In the genomic region with DNA sequence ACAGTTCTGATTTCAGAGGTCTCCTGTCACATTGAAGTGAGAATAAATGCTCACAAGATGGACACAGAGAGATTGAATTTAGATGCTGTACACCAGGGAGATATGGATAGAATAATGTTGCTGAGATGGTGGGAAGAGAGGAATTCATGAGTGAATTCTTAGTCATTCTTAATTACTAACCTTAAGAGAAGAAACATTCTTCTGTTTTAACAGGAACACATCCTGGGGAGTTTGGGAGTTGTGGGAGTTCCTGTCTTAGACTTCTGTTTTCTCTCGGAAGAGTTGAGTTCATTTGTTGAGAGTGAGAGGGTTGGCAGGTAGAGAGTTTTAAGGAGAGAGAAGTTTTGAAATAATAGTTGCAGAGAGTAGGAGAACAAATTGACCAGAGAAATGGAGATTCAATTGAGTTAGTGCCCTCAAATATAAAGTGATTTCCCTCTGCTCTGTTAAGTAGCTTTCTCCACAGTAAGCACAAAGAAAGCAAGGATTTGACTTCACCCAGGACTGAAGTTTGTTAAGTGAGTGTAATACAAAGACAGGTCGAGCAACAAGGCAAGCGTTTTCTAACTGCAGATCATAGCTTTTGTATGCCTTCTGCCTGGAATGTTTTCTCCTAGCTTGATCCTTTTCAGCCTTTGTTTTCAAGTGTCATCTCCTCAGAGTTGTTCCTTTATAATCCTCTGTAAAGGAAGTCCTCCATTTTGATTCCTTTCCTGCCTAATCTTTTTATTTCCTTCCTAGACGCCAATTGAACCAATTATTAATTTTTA, we compare ENCODE assay signal across 15 cellular contexts.
A peak's percentile ranks its signal among the peaks of the same experiment; 100 is the strongest.
DNase-seq lines count a peak whose midpoint lies in the region; ATAC-seq and TF ChIP-seq lines count a peak whose summit lies in the region.
"Had no signal": no experiment of that assay in that cellular context is flagged by ENCODE, and none has a peak within 500 bp of the region (broad histone marks: within the 10 kb centered on the region; RNA-seq: fewer than 3 reads in every experiment).

No MANE protein-coding gene starts in this region.

- H2BK5ac ChIP-seq in H9 (ENCODE audit: insufficient read length, low read length) (no peak overlapping the region), trophoblast cell (ENCODE audit: low read depth, low read length, poor library complexity) (no peak overlapping the region)

- H3K18ac ChIP-seq in H9 (ENCODE audit: insufficient read length, low read depth, low read length), result no peak overlapping the region
- no peak overlapping the region for H3K18ac ChIP-seq in trophoblast cell (ENCODE audit: low read length)

- H3K27me3 Mint-ChIP-seq in H9 (ENCODE audit: low read depth), result no peaks in the 10 kb centered on the region
- H3K27me3 Mint-ChIP-seq: activated B cell treated with CpG ODN at 0.5 μM for 24 hours had no signal

- peaks cover 0 to 5% (median 4%) of the 10 kb centered on the region in 3 experiments; a peak in 3 of 7 replicates for H3K36me3 Mint-ChIP-seq in H9 (ENCODE audit: insufficient read depth in 1 of 3, low read depth in 3 of 3)

- H2AK5ac ChIP-seq in H9 (ENCODE audit: insufficient read length, low read length) (no peak overlapping the region), trophoblast cell (ENCODE audit: low read length) (no peak overlapping the region)

- ATAC-seq in GM19452 (IDR thresholded peaks at IDR 0.05; ENCODE audit: unreplicated experiment), result no peak
- ATAC-seq: sciatic nerve had no signal

- H3K4ac ChIP-seq in H9 (ENCODE audit: low read depth, low read length) (no peak overlapping the region), trophoblast cell (ENCODE audit: low read depth, low read length) (no peak overlapping the region)

- no peak overlapping the region for H3K4me3 ChIP-seq in SJSA1
- H3K4me3 ChIP-seq in fibroblast of the aortic adventitia (ENCODE audit: low read depth, low read length), result no peak overlapping the region
- H3K4me3 ChIP-seq in trophoblast cell (ENCODE audit: low read depth, low read length), result no peak overlapping the region
- no peak overlapping the region for H3K4me3 ChIP-seq in MG63
- H3K4me3 ChIP-seq: SK-N-MC, testis had no signal

- no peaks in the 10 kb centered on the region for H3K23me2 ChIP-seq in H9 (ENCODE audit: insufficient read length, low read depth, low read length, poor library complexity, severe bottlenecking)

- peaks cover 18 to 20% of the 10 kb centered on the region in 2 experiments for H3K4me1 Mint-ChIP-seq in H9
- H3K4me1 Mint-ChIP-seq: activated B cell treated with CpG ODN at 0.5 μM for 24 hours had no signal

- H4K91ac ChIP-seq in H9 (ENCODE audit: insufficient read length, low read depth, low read length), result no peak overlapping the region
- no peak overlapping the region for H4K91ac ChIP-seq in trophoblast cell (ENCODE audit: low read depth, low read length)

- DNase-seq in H9, result no peak
- peak in 1 of 2 experiments; percentile 64 for DNase-seq in SJSA1 (ENCODE audit: low read depth in 1 of 2, low spot score in 2 of 2)
- DNase-seq in fibroblast of the aortic adventitia (ENCODE audit: low read depth), result peak; percentile 10
- DNase-seq in trophoblast cell, result no peak
- DNase-seq in HUDEP-2 (lab: John Stamatoyannopoulos, UW; ENCODE audit: unreplicated experiment in 76 of 76), result no peak
- no peak for DNase-seq in MG63
- DNase-seq: activated B cell treated with CpG ODN at 0.5 μM for 24 hours; activated CD8-positive, alpha-beta memory T cell treated with anti-CD3 and anti-CD28 coated beads, Interleukin-2, amount 50 U/mL, for 48 hours; amygdala; NCI-H1417 treated with DMSO at 0.1 percent for 48 hours; NCI-H69; testis had no signal

- H3K23ac ChIP-seq in H9 (ENCODE audit: insufficient read length, low read depth, low read length) (no peak overlapping the region), trophoblast cell (ENCODE audit: low read length) (no peak overlapping the region)

- H3K56ac ChIP-seq in H9 (ENCODE audit: insufficient read length, low read depth, low read length), result no peak overlapping the region

- H2BK120ac ChIP-seq in H9 (ENCODE audit: low read depth, low read length, poor library complexity, severe bottlenecking), result no peak overlapping the region
- H2BK120ac ChIP-seq in trophoblast cell (ENCODE audit: insufficient read depth, low read length, poor library complexity), result no peak overlapping the region

- H3K27ac ChIP-seq in H9 (ENCODE audit: insufficient read length, low read depth, low read length), result no peak overlapping the region
- H3K27ac ChIP-seq in SJSA1, result peak overlapping the region; percentile 65
- H3K27ac ChIP-seq in trophoblast cell (ENCODE audit: low read depth, low read length), result peak overlapping the region; percentile 0
- H3K27ac ChIP-seq: SK-N-MC, testis had no signal

- no peak overlapping the region for H3T11ph ChIP-seq in H9 (ENCODE audit: low read length)

- no peak overlapping the region for H2BK15ac ChIP-seq in H9 (ENCODE audit: low read depth, low read length)

- H3K9me3 Mint-ChIP-seq in H9, result no peaks in the 10 kb centered on the region

- H3K79me2 ChIP-seq in H9 (ENCODE audit: insufficient read depth, low read length), result no peaks in the 10 kb centered on the region
- no peaks in the 10 kb centered on the region for H3K79me2 ChIP-seq in trophoblast cell (ENCODE audit: control insufficient read depth, insufficient read depth, low read length, poor library complexity)

- H4K12ac ChIP-seq in trophoblast cell (ENCODE audit: low read depth, low read length), result no peak overlapping the region

- H2AFZ ChIP-seq in H9 (ENCODE audit: low read length), result no peak overlapping the region
- no peak overlapping the region for H2AFZ ChIP-seq in trophoblast cell (ENCODE audit: insufficient read depth, low read length, poor library complexity)

- H3K36me3 ChIP-seq in SJSA1, result peaks cover 3% of the 10 kb centered on the region; the same call in 1 of the 2 replicates
- no peaks in the 10 kb centered on the region for H3K36me3 ChIP-seq in trophoblast cell (ENCODE audit: control insufficient read depth in 1 of 2, insufficient read depth in 2 of 2, low read length in 2 of 2)
- H3K36me3 ChIP-seq in MG63, result no peaks in the 10 kb centered on the region; the same call in 1 of the 2 replicates

- H4K5ac ChIP-seq in H9 (ENCODE audit: insufficient read length, low read depth, low read length), result no peak overlapping the region

- H3K4me1 ChIP-seq in H9 (ENCODE audit: insufficient read depth, low read length) (peaks cover 2% of the 10 kb centered on the region; the same call in 1 of the 2 replicates), SJSA1 (replicated peaks) (peaks cover 21% of the 10 kb centered on the region), trophoblast cell (ENCODE audit: control insufficient read depth in 1 of 2, insufficient read depth in 2 of 2, low read length in 2 of 2) (no peaks in the 10 kb centered on the region)
- H3K4me1 ChIP-seq: testis had no signal

- H2BK12ac ChIP-seq in H9 (ENCODE audit: insufficient read length, low read depth, low read length) (no peak overlapping the region), trophoblast cell (ENCODE audit: low read length) (no peak overlapping the region)

- H3K4me3 Mint-ChIP-seq in H9, result no peak overlapping the region
- H3K4me3 Mint-ChIP-seq: activated B cell treated with CpG ODN at 0.5 μM for 24 hours had no signal

- H3K9me3 ChIP-seq in H9 (ENCODE audit: control insufficient read depth, low read depth, low read length), result no peaks in the 10 kb centered on the region
- no peaks in the 10 kb centered on the region for H3K9me3 ChIP-seq in SJSA1 (replicated peaks)
- no peaks in the 10 kb centered on the region for H3K9me3 ChIP-seq in trophoblast cell (ENCODE audit: insufficient read depth, low read depth, low read length)
- no peaks in the 10 kb centered on the region for H3K9me3 ChIP-seq in MG63
- H3K9me3 ChIP-seq: testis had no signal

- no peaks in the 10 kb centered on the region for H4K20me1 ChIP-seq in H9 (ENCODE audit: control insufficient read depth, insufficient read depth, insufficient read length)

- H2BK20ac ChIP-seq in H9 (ENCODE audit: low read depth, low read length, poor library complexity, severe bottlenecking), result no peak overlapping the region

- no peak for TF ChIP-seq CTCF in H9 (conservative IDR thresholded peaks at IDR 0.05)
- TF ChIP-seq CTCF in fibroblast of the aortic adventitia (IDR thresholded peaks at IDR 0.05; ENCODE audit: insufficient read depth, low read length), result no peak

- H3K27me3 ChIP-seq in H9 (ENCODE audit: insufficient read depth, low read length) (no peaks in the 10 kb centered on the region), SJSA1 (replicated peaks) (no peaks in the 10 kb centered on the region), trophoblast cell (ENCODE audit: insufficient read depth, low read length) (no peaks in the 10 kb centered on the region), MG63 (no peaks in the 10 kb centered on the region)
- H3K27me3 ChIP-seq: testis had no signal

- H3K4me2 ChIP-seq in H9 (ENCODE audit: insufficient read depth, insufficient read length, low read length) (no peak overlapping the region), trophoblast cell (ENCODE audit: low read length) (no peak overlapping the region)

- no peaks in the 10 kb centered on the region for H3K79me1 ChIP-seq in H9 (ENCODE audit: insufficient read depth, low read depth, low read length, poor library complexity, severe bottlenecking)
- H3K79me1 ChIP-seq in trophoblast cell (ENCODE audit: low read length), result no peaks in the 10 kb centered on the region

- H3K27ac Mint-ChIP-seq in H9, result peak overlapping the region; percentile 0 to 87 (median 67); a peak in 5 of 7 replicates
- H3K27ac Mint-ChIP-seq: activated B cell treated with CpG ODN at 0.5 μM for 24 hours had no signal

- WGBS in H9 (ENCODE audit: extremely low coverage, insufficient read length, low lambda C conversion rate), result no CpG with 5 or more reads among the region's 4 CpGs
- WGBS in trophoblast cell (ENCODE audit: extremely low coverage, insufficient coverage, insufficient read length), result no CpG with 5 or more reads among the region's 4 CpGs

- H3K9ac ChIP-seq in H9 (ENCODE audit: extremely low read depth, insufficient read length, low read length) (no peak overlapping the region), trophoblast cell (ENCODE audit: low read length) (no peak overlapping the region)

- H3K14ac ChIP-seq in H9 (ENCODE audit: insufficient read depth, low read length), result no peak overlapping the region
- no peak overlapping the region for H3K14ac ChIP-seq in trophoblast cell (ENCODE audit: low read length)

- no peak overlapping the region for H4K8ac ChIP-seq in H9 (replicated peaks; ENCODE audit: insufficient read length, low read depth, low read length)
- no peak overlapping the region for H4K8ac ChIP-seq in trophoblast cell (ENCODE audit: low read depth, low read length)
